Comparison of ENCODE assay signal across 1 cellular context in the genomic region with DNA sequence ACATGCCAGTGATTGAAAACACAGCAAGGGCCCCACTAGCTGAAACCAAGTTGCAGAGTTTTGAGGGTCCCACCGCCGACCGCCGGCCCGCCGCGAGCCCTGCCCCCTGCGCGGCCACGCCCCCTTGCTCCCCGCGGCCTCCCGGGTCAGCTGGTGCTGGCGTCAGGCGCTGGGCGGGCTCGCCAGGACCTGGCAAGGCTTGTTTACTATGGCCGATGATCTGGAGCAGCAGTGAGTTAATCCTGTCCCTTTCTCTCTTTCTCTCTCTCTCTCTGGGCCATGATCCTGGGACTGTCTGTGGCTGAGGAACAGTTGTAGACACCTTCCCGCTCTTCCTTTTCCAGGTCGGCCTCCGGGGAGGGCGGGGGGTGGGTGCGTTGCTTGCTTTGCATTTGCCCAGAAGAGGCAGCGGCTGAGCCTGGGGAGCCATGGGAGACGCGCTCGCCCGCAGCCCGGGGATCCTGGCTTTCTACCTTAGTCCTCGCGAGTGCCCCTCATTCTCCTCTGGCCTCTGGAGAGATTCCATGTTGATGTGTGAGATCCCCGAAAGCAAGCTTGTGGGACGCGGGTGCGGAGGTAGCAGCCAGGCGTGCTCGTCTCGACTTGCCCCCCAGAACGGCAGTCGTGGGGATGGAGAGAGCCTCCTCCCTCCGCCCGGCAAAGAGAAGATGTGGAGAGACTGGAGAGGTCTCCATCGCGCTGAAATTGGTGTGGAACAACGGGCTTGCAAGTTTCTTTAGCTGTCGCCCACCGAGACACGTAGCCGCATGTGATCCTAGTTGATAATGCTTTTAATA.
A peak's percentile ranks its signal among the peaks of the same experiment; 100 is the strongest.
TF ChIP-seq lines count a peak whose summit lies in the region.

TSS of gene ABHD4 (plus strand) at position 202 of the 797 bp plus-strand sequence. CDS start at position 209, 7 bp downstream.

TF ChIP-seq in HepG2, 621 proteins besides CTCF, POLR2A, EP300 and RAD21 (continued from another document and continues in another):
- TF ChIP-seq, protein P1, sequence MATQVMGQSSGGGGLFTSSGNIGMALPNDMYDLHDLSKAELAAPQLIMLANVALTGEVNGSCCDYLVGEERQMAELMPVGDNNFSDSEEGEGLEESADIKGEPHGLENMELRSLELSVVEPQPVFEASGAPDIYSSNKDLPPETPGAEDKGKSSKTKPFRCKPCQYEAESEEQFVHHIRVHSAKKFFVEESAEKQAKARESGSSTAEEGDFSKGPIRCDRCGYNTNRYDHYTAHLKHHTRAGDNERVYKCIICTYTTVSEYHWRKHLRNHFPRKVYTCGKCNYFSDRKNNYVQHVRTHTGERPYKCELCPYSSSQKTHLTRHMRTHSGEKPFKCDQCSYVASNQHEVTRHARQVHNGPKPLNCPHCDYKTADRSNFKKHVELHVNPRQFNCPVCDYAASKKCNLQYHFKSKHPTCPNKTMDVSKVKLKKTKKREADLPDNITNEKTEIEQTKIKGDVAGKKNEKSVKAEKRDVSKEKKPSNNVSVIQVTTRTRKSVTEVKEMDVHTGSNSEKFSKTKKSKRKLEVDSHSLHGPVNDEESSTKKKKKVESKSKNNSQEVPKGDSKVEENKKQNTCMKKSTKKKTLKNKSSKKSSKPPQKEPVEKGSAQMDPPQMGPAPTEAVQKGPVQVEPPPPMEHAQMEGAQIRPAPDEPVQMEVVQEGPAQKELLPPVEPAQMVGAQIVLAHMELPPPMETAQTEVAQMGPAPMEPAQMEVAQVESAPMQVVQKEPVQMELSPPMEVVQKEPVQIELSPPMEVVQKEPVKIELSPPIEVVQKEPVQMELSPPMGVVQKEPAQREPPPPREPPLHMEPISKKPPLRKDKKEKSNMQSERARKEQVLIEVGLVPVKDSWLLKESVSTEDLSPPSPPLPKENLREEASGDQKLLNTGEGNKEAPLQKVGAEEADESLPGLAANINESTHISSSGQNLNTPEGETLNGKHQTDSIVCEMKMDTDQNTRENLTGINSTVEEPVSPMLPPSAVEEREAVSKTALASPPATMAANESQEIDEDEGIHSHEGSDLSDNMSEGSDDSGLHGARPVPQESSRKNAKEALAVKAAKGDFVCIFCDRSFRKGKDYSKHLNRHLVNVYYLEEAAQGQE (IDR thresholded peaks at IDR 0.05; ENCODE audit: borderline replicate concordance in 1 of 2, low read depth in 1 of 2, low read length in 2 of 2), result 0 out of 4 replicates have a peak, but pooled peaks of 1 of the 2 experiments have one; percentile 44
- TF ChIP-seq, protein P2, sequence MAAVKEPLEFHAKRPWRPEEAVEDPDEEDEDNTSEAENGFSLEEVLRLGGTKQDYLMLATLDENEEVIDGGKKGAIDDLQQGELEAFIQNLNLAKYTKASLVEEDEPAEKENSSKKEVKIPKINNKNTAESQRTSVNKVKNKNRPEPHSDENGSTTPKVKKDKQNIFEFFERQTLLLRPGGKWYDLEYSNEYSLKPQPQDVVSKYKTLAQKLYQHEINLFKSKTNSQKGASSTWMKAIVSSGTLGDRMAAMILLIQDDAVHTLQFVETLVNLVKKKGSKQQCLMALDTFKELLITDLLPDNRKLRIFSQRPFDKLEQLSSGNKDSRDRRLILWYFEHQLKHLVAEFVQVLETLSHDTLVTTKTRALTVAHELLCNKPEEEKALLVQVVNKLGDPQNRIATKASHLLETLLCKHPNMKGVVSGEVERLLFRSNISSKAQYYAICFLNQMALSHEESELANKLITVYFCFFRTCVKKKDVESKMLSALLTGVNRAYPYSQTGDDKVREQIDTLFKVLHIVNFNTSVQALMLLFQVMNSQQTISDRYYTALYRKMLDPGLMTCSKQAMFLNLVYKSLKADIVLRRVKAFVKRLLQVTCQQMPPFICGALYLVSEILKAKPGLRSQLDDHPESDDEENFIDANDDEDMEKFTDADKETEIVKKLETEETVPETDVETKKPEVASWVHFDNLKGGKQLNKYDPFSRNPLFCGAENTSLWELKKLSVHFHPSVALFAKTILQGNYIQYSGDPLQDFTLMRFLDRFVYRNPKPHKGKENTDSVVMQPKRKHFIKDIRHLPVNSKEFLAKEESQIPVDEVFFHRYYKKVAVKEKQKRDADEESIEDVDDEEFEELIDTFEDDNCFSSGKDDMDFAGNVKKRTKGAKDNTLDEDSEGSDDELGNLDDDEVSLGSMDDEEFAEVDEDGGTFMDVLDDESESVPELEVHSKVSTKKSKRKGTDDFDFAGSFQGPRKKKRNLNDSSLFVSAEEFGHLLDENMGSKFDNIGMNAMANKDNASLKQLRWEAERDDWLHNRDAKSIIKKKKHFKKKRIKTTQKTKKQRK (IDR thresholded peaks at IDR 0.05; ENCODE audit: low read length), result no peak
- TF ChIP-seq CERS6 (CRISPR knock-in tag; IDR thresholded peaks at IDR 0.05) (no peak), NR2F2 (IDR thresholded peaks at IDR 0.05; ENCODE audit: borderline replicate concordance, low read depth) (peak; percentile 73; the same call in 1 of the 2 replicates), SYNCRIP (IDR thresholded peaks at IDR 0.05; ENCODE audit: insufficient read depth, low read depth, low read length) (no peak), ZBED4 (CRISPR knock-in tag; IDR thresholded peaks at IDR 0.05; ENCODE audit: borderline replicate concordance) (peak; percentile 80; the same call in 1 of the 2 replicates), CREB1 (IDR thresholded peaks at IDR 0.05) (peak; percentile 40; the same call in 1 of the 2 replicates), CREB1 (CRISPR knock-in tag; IDR thresholded peaks at IDR 0.05) (no peak), ATF1 (CRISPR knock-in tag; IDR thresholded peaks at IDR 0.05) (no peak), RBAK (CRISPR knock-in tag; IDR thresholded peaks at IDR 0.05) (no peak; the same call in 1 of the 2 replicates), EZH2 (conservative IDR thresholded peaks at IDR 0.05; ENCODE audit: low read depth, low read length) (no peak), ZBTB43 (CRISPR knock-in tag; conservative IDR thresholded peaks at IDR 0.05) (peak; percentile 44; the same call in 1 of the 2 replicates), FLYWCH1 (CRISPR knock-in tag; IDR thresholded peaks at IDR 0.05) (no peak), SRSF4 (IDR thresholded peaks at IDR 0.05; ENCODE audit: low read depth, low read length, poor library complexity, severe bottlenecking) (no peak), CBX1 (IDR thresholded peaks at IDR 0.05; ENCODE audit: low read depth) (no peak), CBFB (CRISPR knock-in tag; IDR thresholded peaks at IDR 0.05) (0 out of 2 replicates have a peak, but pooled peaks have one; percentile 13), KDM6A (CRISPR knock-in tag; IDR thresholded peaks at IDR 0.05; ENCODE audit: low read depth) (0 out of 2 replicates have a peak, but pooled peaks have one; percentile 11), ZNF572 (CRISPR knock-in tag; IDR thresholded peaks at IDR 0.05) (peak; percentile 98; the same call in 1 of the 2 replicates), SOX5 (CRISPR knock-in tag; IDR thresholded peaks at IDR 0.05; ENCODE audit: borderline replicate concordance) (no peak; the same call in 1 of the 2 replicates), KAT7 (CRISPR knock-in tag; IDR thresholded peaks at IDR 0.05; ENCODE audit: borderline replicate concordance) (peak; percentile 96), ZNF205 (CRISPR knock-in tag; IDR thresholded peaks at IDR 0.05) (0 out of 2 replicates have a peak, but pooled peaks have one; percentile 12), ZKSCAN5 (CRISPR knock-in tag; IDR thresholded peaks at IDR 0.05) (no peak; the same call in 1 of the 2 replicates), GABPB1 (CRISPR knock-in tag; IDR thresholded peaks at IDR 0.05) (peak; percentile 71), KLF6 (CRISPR knock-in tag; IDR thresholded peaks at IDR 0.05) (peak; percentile 81), ZNF143 (CRISPR knock-in tag; IDR thresholded peaks at IDR 0.05) (no peak; the same call in 1 of the 2 replicates), SNRNP70 (IDR thresholded peaks at IDR 0.05; ENCODE audit: low read depth, low read length) (no peak), SAP130 (CRISPR knock-in tag; IDR thresholded peaks at IDR 0.05; ENCODE audit: low read depth) (peak; percentile 96), DPF2 (CRISPR knock-in tag; IDR thresholded peaks at IDR 0.05; ENCODE audit: borderline replicate concordance, low read depth) (0 out of 2 replicates have a peak, but pooled peaks have one; percentile 20), HMG20B (CRISPR knock-in tag; conservative IDR thresholded peaks at IDR 0.05) (no peak; the same call in 1 of the 2 replicates)
- TF ChIP-seq, protein P3, sequence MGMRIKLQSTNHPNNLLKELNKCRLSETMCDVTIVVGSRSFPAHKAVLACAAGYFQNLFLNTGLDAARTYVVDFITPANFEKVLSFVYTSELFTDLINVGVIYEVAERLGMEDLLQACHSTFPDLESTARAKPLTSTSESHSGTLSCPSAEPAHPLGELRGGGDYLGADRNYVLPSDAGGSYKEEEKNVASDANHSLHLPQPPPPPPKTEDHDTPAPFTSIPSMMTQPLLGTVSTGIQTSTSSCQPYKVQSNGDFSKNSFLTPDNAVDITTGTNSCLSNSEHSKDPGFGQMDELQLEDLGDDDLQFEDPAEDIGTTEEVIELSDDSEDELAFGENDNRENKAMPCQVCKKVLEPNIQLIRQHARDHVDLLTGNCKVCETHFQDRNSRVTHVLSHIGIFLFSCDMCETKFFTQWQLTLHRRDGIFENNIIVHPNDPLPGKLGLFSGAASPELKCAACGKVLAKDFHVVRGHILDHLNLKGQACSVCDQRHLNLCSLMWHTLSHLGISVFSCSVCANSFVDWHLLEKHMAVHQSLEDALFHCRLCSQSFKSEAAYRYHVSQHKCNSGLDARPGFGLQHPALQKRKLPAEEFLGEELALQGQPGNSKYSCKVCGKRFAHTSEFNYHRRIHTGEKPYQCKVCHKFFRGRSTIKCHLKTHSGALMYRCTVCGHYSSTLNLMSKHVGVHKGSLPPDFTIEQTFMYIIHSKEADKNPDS (CRISPR knock-in tag; IDR thresholded peaks at IDR 0.05), result no peak; the same call in 1 of the 2 replicates
- TF ChIP-seq, protein P4, sequence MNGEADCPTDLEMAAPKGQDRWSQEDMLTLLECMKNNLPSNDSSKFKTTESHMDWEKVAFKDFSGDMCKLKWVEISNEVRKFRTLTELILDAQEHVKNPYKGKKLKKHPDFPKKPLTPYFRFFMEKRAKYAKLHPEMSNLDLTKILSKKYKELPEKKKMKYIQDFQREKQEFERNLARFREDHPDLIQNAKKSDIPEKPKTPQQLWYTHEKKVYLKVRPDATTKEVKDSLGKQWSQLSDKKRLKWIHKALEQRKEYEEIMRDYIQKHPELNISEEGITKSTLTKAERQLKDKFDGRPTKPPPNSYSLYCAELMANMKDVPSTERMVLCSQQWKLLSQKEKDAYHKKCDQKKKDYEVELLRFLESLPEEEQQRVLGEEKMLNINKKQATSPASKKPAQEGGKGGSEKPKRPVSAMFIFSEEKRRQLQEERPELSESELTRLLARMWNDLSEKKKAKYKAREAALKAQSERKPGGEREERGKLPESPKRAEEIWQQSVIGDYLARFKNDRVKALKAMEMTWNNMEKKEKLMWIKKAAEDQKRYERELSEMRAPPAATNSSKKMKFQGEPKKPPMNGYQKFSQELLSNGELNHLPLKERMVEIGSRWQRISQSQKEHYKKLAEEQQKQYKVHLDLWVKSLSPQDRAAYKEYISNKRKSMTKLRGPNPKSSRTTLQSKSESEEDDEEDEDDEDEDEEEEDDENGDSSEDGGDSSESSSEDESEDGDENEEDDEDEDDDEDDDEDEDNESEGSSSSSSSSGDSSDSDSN (CRISPR knock-in tag; IDR thresholded peaks at IDR 0.05), result peak; percentile 96
- TF ChIP-seq, protein P5, sequence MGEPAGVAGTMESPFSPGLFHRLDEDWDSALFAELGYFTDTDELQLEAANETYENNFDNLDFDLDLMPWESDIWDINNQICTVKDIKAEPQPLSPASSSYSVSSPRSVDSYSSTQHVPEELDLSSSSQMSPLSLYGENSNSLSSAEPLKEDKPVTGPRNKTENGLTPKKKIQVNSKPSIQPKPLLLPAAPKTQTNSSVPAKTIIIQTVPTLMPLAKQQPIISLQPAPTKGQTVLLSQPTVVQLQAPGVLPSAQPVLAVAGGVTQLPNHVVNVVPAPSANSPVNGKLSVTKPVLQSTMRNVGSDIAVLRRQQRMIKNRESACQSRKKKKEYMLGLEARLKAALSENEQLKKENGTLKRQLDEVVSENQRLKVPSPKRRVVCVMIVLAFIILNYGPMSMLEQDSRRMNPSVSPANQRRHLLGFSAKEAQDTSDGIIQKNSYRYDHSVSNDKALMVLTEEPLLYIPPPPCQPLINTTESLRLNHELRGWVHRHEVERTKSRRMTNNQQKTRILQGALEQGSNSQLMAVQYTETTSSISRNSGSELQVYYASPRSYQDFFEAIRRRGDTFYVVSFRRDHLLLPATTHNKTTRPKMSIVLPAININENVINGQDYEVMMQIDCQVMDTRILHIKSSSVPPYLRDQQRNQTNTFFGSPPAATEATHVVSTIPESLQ (CRISPR knock-in tag; conservative IDR thresholded peaks at IDR 0.05), result 0 out of 2 replicates have a peak, but pooled peaks have one; percentile 39
